Comparison of ENCODE assay signal across 11 cellular contexts in genomic region chr11:5620606-5621521, GRCh38. TPM values are rescaled to one million over a fixed set of nuclear protein-coding genes. Genes with fewer than 3 reads are reported as not detected.
DNase-seq lines count a peak whose midpoint lies in the region; ATAC-seq and TF ChIP-seq lines count a peak whose summit lies in the region.
"Had no signal": no experiment of that assay in that cellular context is flagged by ENCODE, and none has a peak within 500 bp of the region (broad histone marks: within the 10 kb centered on the region; RNA-seq: fewer than 3 reads in every experiment).

No MANE protein-coding gene starts in this region.

- H2AFZ ChIP-seq in fibroblast of lung (ENCODE audit: low read length), result peak overlapping the region; percentile 60

- no peaks in the 10 kb centered on the region for H3K79me2 ChIP-seq in fibroblast of lung (ENCODE audit: control insufficient read depth, insufficient read depth, low read length)

- no peak overlapping the region for H3K9ac ChIP-seq in fibroblast of lung (ENCODE audit: insufficient read depth, low read length)
- H3K9ac ChIP-seq: KMS-11 had no signal

- TF ChIP-seq CTCF in fibroblast of lung (conservative IDR thresholded peaks at IDR 0.05 in 1 of 2, IDR thresholded peaks at IDR 0.05 in 1 of 2; ENCODE audit: low read depth in 1 of 2, low read length in 2 of 2), result no peak
- no peak for TF ChIP-seq CTCF in nephron (IDR thresholded peaks at IDR 0.05; ENCODE audit: unreplicated experiment in 3 of 3)
- TF ChIP-seq CTCF in CD8-positive, alpha-beta T cell (IDR thresholded peaks at IDR 0.05), result no peak

- ATAC-seq in T-helper 17 cell (no peak), GM21528 (IDR thresholded peaks at IDR 0.05; ENCODE audit: low FRiP score, unreplicated experiment) (no peak)
- ATAC-seq in CD8-positive, alpha-beta T cell, result no peak

- POLR2A ChIA-PET in CD8-positive, alpha-beta T cell (lab: Charles Lee), result interaction anchor here (1.3 kb wide), 1 partner anchor 69 kb away, joined by 3 read pairs; the partner anchor contains the start of gene TRIM22

- in situ Hi-C loops in Caki2 (cut with HindIII; ENCODE audit: low pct_unique_long_range_greater_than_20kb, low sequenced_read_pairs), result no loop called here

- H3K4me2 ChIP-seq in fibroblast of lung (ENCODE audit: extremely low read depth, insufficient read depth, low read length), result peak overlapping the region; percentile 87
- H3K4me2 ChIP-seq: KMS-11 had no signal

- no peaks in the 10 kb centered on the region for H3K27me3 Mint-ChIP-seq in nephron (ENCODE audit: low read depth)
- no peaks in the 10 kb centered on the region for H3K27me3 Mint-ChIP-seq in T-helper 17 cell
- no peaks in the 10 kb centered on the region for H3K27me3 Mint-ChIP-seq in CD8-positive, alpha-beta T cell (ENCODE audit: low read depth)

- no peaks in the 10 kb centered on the region for H4K20me1 ChIP-seq in fibroblast of lung (ENCODE audit: control insufficient read depth, extremely low read depth, insufficient read depth, low read length)

- CTCF ChIA-PET in CD8-positive, alpha-beta T cell (lab: Charles Lee), result no interaction called here

- DNase-seq in Caki2 (ENCODE audit: low read depth) (peak; percentile 44), NCI-H510A (lab: John Stamatoyannopoulos, UW) (peak; percentile 26), fibroblast of lung (ENCODE audit: low read depth in 2 of 2) (peak; percentile 89 to 93), T-helper 17 cell (no peak), occipital lobe (lab: John Stamatoyannopoulos, UW) (no peak)
- no peak for DNase-seq in CD8-positive, alpha-beta T cell
- DNase-seq: GOT3 had no signal

- peaks cover 17% of the 10 kb centered on the region for H3K4me1 ChIP-seq in fibroblast of lung (ENCODE audit: control insufficient read depth, extremely low read depth, insufficient read depth, low read length)
- H3K4me1 ChIP-seq in CD8-positive, alpha-beta T cell (ENCODE audit: insufficient read depth, low read length), result peaks cover 17% of the 10 kb centered on the region
- H3K4me1 ChIP-seq: SJCRH30 had no signal

- H3K4me1 Mint-ChIP-seq in nephron (peaks cover 6% of the 10 kb centered on the region), T-helper 17 cell (peaks cover 22% of the 10 kb centered on the region)
- H3K4me1 Mint-ChIP-seq in CD8-positive, alpha-beta T cell (ENCODE audit: low read depth), result peaks cover 23% of the 10 kb centered on the region

- H3K27ac Mint-ChIP-seq in nephron, result peak overlapping the region in 2 of 3 experiments; percentile 4 to 24
- no peak overlapping the region for H3K27ac Mint-ChIP-seq in T-helper 17 cell
- no peak overlapping the region for H3K27ac Mint-ChIP-seq in CD8-positive, alpha-beta T cell

- H3K9me3 ChIP-seq in fibroblast of lung (ENCODE audit: control insufficient read depth, insufficient read depth, low read depth, low read length) (no peaks in the 10 kb centered on the region), T-helper 17 cell (ENCODE audit: control insufficient read depth, low read length, poor library complexity, severe bottlenecking) (no peaks in the 10 kb centered on the region)
- no peaks in the 10 kb centered on the region for H3K9me3 ChIP-seq in CD8-positive, alpha-beta T cell (ENCODE audit: low read length)
- H3K9me3 ChIP-seq: SJCRH30 had no signal

- intact Hi-C loops in CD8-positive, alpha-beta T cell (cut with DNase I, micrococcal nuclease), result loop anchor here (5.0 to 10.0 kb wide), 2 partner anchors 854 to 1229 kb away; partner anchors contain the start of genes TRIM21 (in 1 of the 2) and TRIM3 (in 1 of the 2)

- peak overlapping the region in 2 of 4 experiments; percentile 2 to 11 for H3K4me3 ChIP-seq in fibroblast of lung (replicated peaks in 1 of 4; ENCODE audit: control extremely low read depth in 1 of 4, insufficient read depth in 1 of 4, low read depth in 3 of 4, low read length in 4 of 4)
- H3K4me3 ChIP-seq in CD8-positive, alpha-beta T cell (ENCODE audit: low read depth, low read length), result no peak overlapping the region
- H3K4me3 ChIP-seq: SJCRH30 had no signal

- H3K36me3 ChIP-seq in fibroblast of lung (ENCODE audit: control insufficient read depth, insufficient read depth, low read length), result no peaks in the 10 kb centered on the region
- H3K36me3 ChIP-seq in CD8-positive, alpha-beta T cell (ENCODE audit: insufficient read depth, low read length), result no peaks in the 10 kb centered on the region
- H3K36me3 ChIP-seq: SJCRH30 had no signal

- no peaks in the 10 kb centered on the region for H3K36me3 Mint-ChIP-seq in nephron (ENCODE audit: low read depth)
- H3K36me3 Mint-ChIP-seq in T-helper 17 cell (ENCODE audit: low read depth), result peaks cover 2% of the 10 kb centered on the region
- H3K36me3 Mint-ChIP-seq in CD8-positive, alpha-beta T cell, result peaks cover 7% of the 10 kb centered on the region

- H3K27me3 ChIP-seq in fibroblast of lung (ENCODE audit: control insufficient read depth, insufficient read depth, low read length), result no peaks in the 10 kb centered on the region
- H3K27me3 ChIP-seq in CD8-positive, alpha-beta T cell (ENCODE audit: insufficient read depth, low read length), result no peaks in the 10 kb centered on the region
- H3K27me3 ChIP-seq: SJCRH30 had no signal

- H3K4me3 Mint-ChIP-seq in nephron (no peak overlapping the region), T-helper 17 cell (no peak overlapping the region)
- no peak overlapping the region for H3K4me3 Mint-ChIP-seq in CD8-positive, alpha-beta T cell

- peak overlapping the region; percentile 88 for H3K27ac ChIP-seq in fibroblast of lung (ENCODE audit: insufficient read depth, low read length)
- no peak overlapping the region for H3K27ac ChIP-seq in CD8-positive, alpha-beta T cell (ENCODE audit: low read depth, low read length)
- H3K27ac ChIP-seq: KMS-11, SJCRH30 had no signal

- no peaks in the 10 kb centered on the region for H3K9me3 Mint-ChIP-seq in nephron
- H3K9me3 Mint-ChIP-seq in CD8-positive, alpha-beta T cell, result no peaks in the 10 kb centered on the region

RNA-seq across cellular contexts. Expression of gene TRIM34, which starts 3.9 kb away (rescaled TPM):
- total RNA-seq in Caki2 (2014; rRNA removed; shearing (Covaris generic); ENCODE audit: low replicate concordance), result 8.1 and 15.3 TPM in 2 replicates
- total RNA-seq in fibroblast of lung, result 11.3 and 17.8 TPM in 2 replicates
- 13.6 and 18.5 TPM in 2 replicates for polyA plus RNA-seq in fibroblast of lung
- polyA plus RNA-seq in fibroblast of lung (2012), result 7.1 and 7.9 TPM in 2 replicates
- polyA minus RNA-seq in fibroblast of lung (ENCODE audit: low replicate concordance), result 1.7 and 5.5 TPM in 2 replicates
- 1 to 10 TPM; 3.8 to 6.5 TPM for total RNA-seq in T-helper 17 cell
- total RNA-seq in occipital lobe, result 2.8 TPM
- total RNA-seq in CD8-positive, alpha-beta T cell, result 1 to 10 TPM; 2.8 to 2.9 TPM
- total RNA-seq: SJCRH30 had no signal

RNA-seq across cellular contexts. Expression of gene TRIM6, which starts 24.4 kb away (rescaled TPM):
- total RNA-seq in Caki2 (2014; rRNA removed; shearing (Covaris generic); ENCODE audit: low replicate concordance), result 11.1 and 12.0 TPM in 2 replicates
- total RNA-seq in fibroblast of lung (4.9 and 8.6 TPM in 2 replicates), T-helper 17 cell (not detected), occipital lobe (0.62 TPM)
- polyA plus RNA-seq in fibroblast of lung, result 8.2 and 13.8 TPM in 2 replicates
- polyA plus RNA-seq in fibroblast of lung (2012), result 4.3 and 6.2 TPM in 2 replicates
- polyA minus RNA-seq in fibroblast of lung (ENCODE audit: low replicate concordance), result 1.6 and 1.7 TPM in 2 replicates
- not detected for total RNA-seq in CD8-positive, alpha-beta T cell
- total RNA-seq: SJCRH30 had no signal

RNA-seq across cellular contexts. Expression of gene OR52B6, which starts 40.2 kb away (rescaled TPM):
- not detected in 2 replicates for total RNA-seq in Caki2 (2014; rRNA removed; shearing (Covaris generic); ENCODE audit: low replicate concordance)
- not detected in 2 replicates for total RNA-seq in fibroblast of lung
- not detected in 2 replicates for polyA plus RNA-seq in fibroblast of lung
- not detected in 2 replicates for polyA plus RNA-seq in fibroblast of lung (2012)
- not detected in 2 replicates for polyA minus RNA-seq in fibroblast of lung (ENCODE audit: low replicate concordance)
- total RNA-seq in T-helper 17 cell, result not detected
- not detected for total RNA-seq in occipital lobe
- total RNA-seq in CD8-positive, alpha-beta T cell, result not detected
- total RNA-seq: SJCRH30 had no signal

Comparison
In these comparisons a context has a peak if more than half of its experiments do, and no peak if none do; other contexts are left out.
1. DNase-seq: peak in Caki2 (single experiment), NCI-H510A (single experiment) and fibroblast of lung (2 of 2); none in T-helper 17 cell (0 of 3), occipital lobe (single experiment) and CD8-positive, alpha-beta T cell (0 of 7).
2. H3K27ac Mint-ChIP-seq: peak in nephron (2 of 3); none in T-helper 17 cell (single experiment) and CD8-positive, alpha-beta T cell (single experiment).